Comparison of ENCODE assay signal across 27 cellular contexts in genomic region chr15:68148039-68148438, GRCh38. TPM values are rescaled to one million over a fixed set of nuclear protein-coding genes. Genes with fewer than 3 reads are reported as not detected.
A peak's percentile ranks its signal among the peaks of the same experiment; 100 is the strongest.
DNase-seq lines count a peak whose midpoint lies in the region; ATAC-seq, FAIRE-seq and TF ChIP-seq lines count a peak whose summit lies in the region.
"Had no signal": no experiment of that assay in that cellular context is flagged by ENCODE, and none has a peak within 500 bp of the region (broad histone marks: within the 10 kb centered on the region; RNA-seq: fewer than 3 reads in every experiment).

No MANE protein-coding gene starts in this region.

- peaks cover 43% of the 10 kb centered on the region for H3K36me3 Mint-ChIP-seq in stimulated activated naive CD8-positive, alpha-beta T cell treated with anti-CD3 and anti-CD28 coated beads, Interleukin-15, Interleukin-2, amounts not matched to agents 100 ng/mL and 50 ng/mL, for 24 hours (ENCODE audit: low read depth)
- peaks cover 8% of the 10 kb centered on the region for H3K36me3 Mint-ChIP-seq in WTC11
- H3K36me3 Mint-ChIP-seq in naive thymus-derived CD4-positive, alpha-beta T cell = peaks cover 12 to 39% (median 20%) of the 10 kb centered on the region in 5 donors

- H3K9me3 Mint-ChIP-seq in stimulated activated naive CD8-positive, alpha-beta T cell treated with anti-CD3 and anti-CD28 coated beads, Interleukin-15, Interleukin-2, amounts not matched to agents 100 ng/mL and 50 ng/mL, for 24 hours = no peaks in the 10 kb centered on the region
- H3K9me3 Mint-ChIP-seq in stimulated activated naive CD8-positive, alpha-beta T cell treated with anti-CD3 and anti-CD28 coated beads, Interleukin-15, amount 100 ng/mL, for 72 hours = no peaks in the 10 kb centered on the region
- no peaks in the 10 kb centered on the region for H3K9me3 Mint-ChIP-seq in WTC11
- no peaks in the 10 kb centered on the region for H3K9me3 Mint-ChIP-seq in naive thymus-derived CD4-positive, alpha-beta T cell
- H3K9me3 Mint-ChIP-seq: activated B cell treated with CpG ODN at 0.5 μM for 24 hours; activated CD8-positive, alpha-beta T cell treated with anti-CD3 and anti-CD28 coated beads for 36 hours; effector memory CD8-positive, alpha-beta T cell had no signal

- no peak for FAIRE-seq in frontal cortex (lab: Jason Lieb, UNC)
- FAIRE-seq: urothelium cell line had no signal

- no peak for DNase-seq in stimulated activated naive CD8-positive, alpha-beta T cell treated with anti-CD3 and anti-CD28 coated beads, Interleukin-15, amount 100 ng/mL, for 72 hours
- no peak for DNase-seq in WTC11 (ENCODE audit: low spot score)
- DNase-seq in naive thymus-derived CD4-positive, alpha-beta T cell = no peak
- no peak for DNase-seq in occipital lobe (lab: John Stamatoyannopoulos, UW)
- DNase-seq in frontal cortex (ENCODE audit: low spot score in 2 of 2) = no peak
- no peak for DNase-seq in GF-D8 (lab: John Stamatoyannopoulos, UW)
- DNase-seq: activated B cell treated with CpG ODN at 0.5 μM for 24 hours; activated CD8-positive, alpha-beta T cell treated with anti-CD3 and anti-CD28 coated beads for 36 hours; activated effector memory CD4-positive, alpha-beta T cell treated with anti-CD3 and anti-CD28 coated beads, Interleukin-2, amount 50 U/mL, for 16 hours; amniotic stem cell; effector memory CD8-positive, alpha-beta T cell; EL; foreskin melanocyte; GOT3; hippocampal formation; KG1; MM.1S; NCI-H1436 treated with DMSO at 0.1 percent for 48 hours; NCI-H524 treated with DMSO at 0.1 percent for 48 hours; SHP77 treated with DMSO at 0.1 percent for 48 hours; stimulated activated CD4-positive, alpha-beta T cell treated with anti-CD3 and anti-CD28 coated beads, Interleukin-2, amount 100 ng/mL, for 24 hours had no signal

- no peaks in the 10 kb centered on the region for H3K9me3 ChIP-seq in naive thymus-derived CD4-positive, alpha-beta T cell (ENCODE audit: control insufficient read depth in 2 of 3, low read length in 3 of 3)
- H3K9me3 ChIP-seq: BLaER1 treated with 17β-estradiol and CSF1 and Interleukin-3, amounts not matched to agents 10 nM and 100 nM; breast epithelium had no signal

- peaks cover 11% of the 10 kb centered on the region for H3K4me1 Mint-ChIP-seq in stimulated activated naive CD8-positive, alpha-beta T cell treated with anti-CD3 and anti-CD28 coated beads, Interleukin-15, Interleukin-2, amounts not matched to agents 100 ng/mL and 50 ng/mL, for 24 hours (ENCODE audit: low read depth)
- H3K4me1 Mint-ChIP-seq in stimulated activated naive CD8-positive, alpha-beta T cell treated with anti-CD3 and anti-CD28 coated beads, Interleukin-15, amount 100 ng/mL, for 72 hours = peaks cover 14% of the 10 kb centered on the region
- H3K4me1 Mint-ChIP-seq in WTC11 = peaks cover 11% of the 10 kb centered on the region
- peaks cover 5 to 37% (median 30%) of the 10 kb centered on the region in 7 donors for H3K4me1 Mint-ChIP-seq in naive thymus-derived CD4-positive, alpha-beta T cell

- H3K27ac ChIP-seq in naive thymus-derived CD4-positive, alpha-beta T cell (ENCODE audit: low read depth, low read length) = no peak overlapping the region
- H3K27ac ChIP-seq: BLaER1 treated with 17β-estradiol and CSF1 and Interleukin-3, amounts not matched to agents 10 nM and 100 nM; breast epithelium had no signal

- no peak for ATAC-seq in stimulated activated naive CD8-positive, alpha-beta T cell treated with anti-CD3 and anti-CD28 coated beads, Interleukin-15, amount 100 ng/mL, for 72 hours
- ATAC-seq in WTC11 = no peak
- no peak for ATAC-seq in naive thymus-derived CD4-positive, alpha-beta T cell
- ATAC-seq: activated CD8-positive, alpha-beta T cell treated with anti-CD3 and anti-CD28 coated beads for 36 hours; effector memory CD8-positive, alpha-beta T cell; Panc1 had no signal

- H3K36me3 ChIP-seq in naive thymus-derived CD4-positive, alpha-beta T cell (ENCODE audit: control insufficient read depth in 2 of 3, insufficient read depth in 3 of 3, low read length in 3 of 3) = peaks cover 0 to 37% (median 6%) of the 10 kb centered on the region in 3 experiments
- H3K36me3 ChIP-seq: breast epithelium had no signal

- H3K4me1 ChIP-seq in naive thymus-derived CD4-positive, alpha-beta T cell (ENCODE audit: control insufficient read depth in 2 of 2, insufficient read depth in 2 of 2, low read length in 2 of 2) = no peaks in the 10 kb centered on the region
- H3K4me1 ChIP-seq: breast epithelium had no signal

- CTCF ChIA-PET in WTC11 (lab: Charles Lee) = interaction anchor here (0.6 kb wide), 1 partner anchor 11 kb away, joined by 3 read pairs; no protein-coding TSS in a partner anchor
- CTCF ChIA-PET in naive thymus-derived CD4-positive, alpha-beta T cell (lab: Charles Lee) = no interaction called here

- POLR2A ChIA-PET in WTC11 (lab: Charles Lee) = interaction anchor here (0.6 kb wide), 1 partner anchor 639 kb away, joined by 3 read pairs; no protein-coding TSS in a partner anchor
- POLR2A ChIA-PET in naive thymus-derived CD4-positive, alpha-beta T cell (lab: Charles Lee) = no interaction called here

- TF ChIP-seq CTCF in WTC11 (IDR thresholded peaks at IDR 0.05) = no peak

- no peaks in the 10 kb centered on the region for H3K27me3 Mint-ChIP-seq in stimulated activated naive CD8-positive, alpha-beta T cell treated with anti-CD3 and anti-CD28 coated beads, Interleukin-15, Interleukin-2, amounts not matched to agents 100 ng/mL and 50 ng/mL, for 24 hours
- no peaks in the 10 kb centered on the region for H3K27me3 Mint-ChIP-seq in stimulated activated naive CD8-positive, alpha-beta T cell treated with anti-CD3 and anti-CD28 coated beads, Interleukin-15, amount 100 ng/mL, for 72 hours
- no peaks in the 10 kb centered on the region for H3K27me3 Mint-ChIP-seq in WTC11 (ENCODE audit: low read depth)
- no peaks in the 10 kb centered on the region for H3K27me3 Mint-ChIP-seq in naive thymus-derived CD4-positive, alpha-beta T cell
- H3K27me3 Mint-ChIP-seq: activated B cell treated with CpG ODN at 0.5 μM for 24 hours; activated CD8-positive, alpha-beta T cell treated with anti-CD3 and anti-CD28 coated beads for 36 hours; effector memory CD8-positive, alpha-beta T cell had no signal

- no peak overlapping the region for H3K4me3 ChIP-seq in naive thymus-derived CD4-positive, alpha-beta T cell (ENCODE audit: low read length)
- H3K4me3 ChIP-seq: BLaER1 treated with 17β-estradiol and CSF1 and Interleukin-3, amounts not matched to agents 10 nM and 100 nM; breast epithelium; smooth muscle cell had no signal

- H3K4me3 Mint-ChIP-seq in stimulated activated naive CD8-positive, alpha-beta T cell treated with anti-CD3 and anti-CD28 coated beads, Interleukin-15, Interleukin-2, amounts not matched to agents 100 ng/mL and 50 ng/mL, for 24 hours = no peak overlapping the region
- no peak overlapping the region for H3K4me3 Mint-ChIP-seq in stimulated activated naive CD8-positive, alpha-beta T cell treated with anti-CD3 and anti-CD28 coated beads, Interleukin-15, amount 100 ng/mL, for 72 hours
- H3K4me3 Mint-ChIP-seq in WTC11 = no peak overlapping the region
- H3K4me3 Mint-ChIP-seq in naive thymus-derived CD4-positive, alpha-beta T cell = no peak overlapping the region
- H3K4me3 Mint-ChIP-seq: activated B cell treated with CpG ODN at 0.5 μM for 24 hours; activated CD8-positive, alpha-beta T cell treated with anti-CD3 and anti-CD28 coated beads for 36 hours; effector memory CD8-positive, alpha-beta T cell had no signal

- peak overlapping the region; percentile 29 for H3K27ac Mint-ChIP-seq in stimulated activated naive CD8-positive, alpha-beta T cell treated with anti-CD3 and anti-CD28 coated beads, Interleukin-15, Interleukin-2, amounts not matched to agents 100 ng/mL and 50 ng/mL, for 24 hours
- no peak overlapping the region for H3K27ac Mint-ChIP-seq in stimulated activated naive CD8-positive, alpha-beta T cell treated with anti-CD3 and anti-CD28 coated beads, Interleukin-15, amount 100 ng/mL, for 72 hours
- peak overlapping the region; percentile 35; the same call in 1 of the 2 replicates for H3K27ac Mint-ChIP-seq in WTC11
- peak overlapping the region in 5 of 9 donors; percentile 26 to 85 (median 41) for H3K27ac Mint-ChIP-seq in naive thymus-derived CD4-positive, alpha-beta T cell
- H3K27ac Mint-ChIP-seq: activated B cell treated with CpG ODN at 0.5 μM for 24 hours; activated CD8-positive, alpha-beta T cell treated with anti-CD3 and anti-CD28 coated beads for 36 hours had no signal

- H3K27me3 ChIP-seq in naive thymus-derived CD4-positive, alpha-beta T cell (ENCODE audit: control insufficient read depth in 2 of 2, insufficient read depth in 2 of 2, low read length in 2 of 2) = no peaks in the 10 kb centered on the region
- H3K27me3 ChIP-seq: BLaER1 treated with 17β-estradiol and CSF1 and Interleukin-3, amounts not matched to agents 10 nM and 100 nM; breast epithelium had no signal

- intact Hi-C loops in naive thymus-derived CD4-positive, alpha-beta T cell (cut with micrococcal nuclease) = loop anchor here in 1 of 2 donors (10.0 kb wide), 1 partner anchor 183 kb away; no protein-coding TSS in a partner anchor

TF ChIP-seq in WTC11, 78 proteins besides CTCF, POLR2A, EP300 and RAD21:
- TF ChIP-seq RELA (CRISPR knock-in tag; IDR thresholded peaks at IDR 0.05; ENCODE audit: borderline replicate concordance) (no peak), ZNF281 (CRISPR knock-in tag; IDR thresholded peaks at IDR 0.05) (no peak)

RNA-seq across cellular contexts. Expression of gene CALML4, which starts 57.1 kb away (rescaled TPM):
- total RNA-seq in WTC11 (2021) = 8.9 to 10.1 TPM (median 9.8 TPM) in 3 replicates
- total RNA-seq in naive thymus-derived CD4-positive, alpha-beta T cell = 10 to 100 TPM in 1 of 5 experiments, 1 to 10 TPM in 4; 2.5 to 14.6 (median 3.9) TPM
- under 1 TPM; 0.13 to 0.29 TPM for polyA plus RNA-seq in naive thymus-derived CD4-positive, alpha-beta T cell
- 2.2 TPM for total RNA-seq in occipital lobe
- 1.6 TPM for total RNA-seq in frontal cortex

Comparison
In these comparisons a context has a peak if more than half of its experiments do, and no peak if none do; other contexts are left out.
1. H3K27ac Mint-ChIP-seq: peak in stimulated activated naive CD8-positive, alpha-beta T cell treated with anti-CD3 and anti-CD28 coated beads, Interleukin-15, Interleukin-2, amounts not matched to agents 100 ng/mL and 50 ng/mL, for 24 hours (single experiment), WTC11 (single experiment) and naive thymus-derived CD4-positive, alpha-beta T cell (5 of 9); none in stimulated activated naive CD8-positive, alpha-beta T cell treated with anti-CD3 and anti-CD28 coated beads, Interleukin-15, amount 100 ng/mL, for 72 hours (0 of 2).